Comparison of ENCODE assay signal across 22 cellular contexts in genomic region chr4:183333202-183333601, GRCh38. TPM values are rescaled to one million over a fixed set of nuclear protein-coding genes. Genes with fewer than 3 reads are reported as not detected.
"Had no signal": no experiment of that assay in that cellular context is flagged by ENCODE, and none has a peak within 500 bp of the region (broad histone marks: within the 10 kb centered on the region; RNA-seq: fewer than 3 reads in every experiment).

No MANE protein-coding gene starts in this region.

- H3K4me1 Mint-ChIP-seq: activated B cell treated with CpG ODN at 0.5 μM for 24 hours, brain had no signal

- H3K4me3 Mint-ChIP-seq: activated B cell treated with CpG ODN at 0.5 μM for 24 hours; activated CD4-positive, alpha-beta memory T cell treated with anti-CD3 and anti-CD28 coated beads for 36 hours; activated CD4-positive, alpha-beta T cell treated with anti-CD3 and anti-CD28 coated beads, Interleukin-2, amount 10 ng/mL, durations not matched to agents 24 days and 14 days; activated naive CD8-positive, alpha-beta T cell treated with anti-CD3 and anti-CD28 coated beads, Interleukin-2, amount 50 U/mL, for 24 hours; activated T-cell treated with anti-CD3 and anti-CD28 coated beads, Interleukin-2, amount 50 U/mL, for 4 hours; brain; T-helper 17 cell had no signal

- H3K27ac ChIP-seq: cardiac muscle cell, PC-9 had no signal

- H3K27me3 ChIP-seq: cardiac muscle cell had no signal

- H3K9me3 Mint-ChIP-seq: activated B cell treated with CpG ODN at 0.5 μM for 24 hours; activated CD4-positive, alpha-beta T cell treated with anti-CD3 and anti-CD28 coated beads, Interleukin-2, amount 10 ng/mL, durations not matched to agents 24 days and 14 days; activated naive CD4-positive, alpha-beta T cell treated with anti-CD3 and anti-CD28 coated beads, Interleukin-2, amount 50 U/mL, for 72 hours; activated naive CD8-positive, alpha-beta T cell treated with anti-CD3 and anti-CD28 coated beads, Interleukin-2, amount 50 U/mL, for 24 hours; activated T-cell treated with anti-CD3 and anti-CD28 coated beads, Interleukin-2, amount 50 U/mL, for 4 hours had no signal

- ATAC-seq: activated naive CD4-positive, alpha-beta T cell treated with anti-CD3 and anti-CD28 coated beads, Interleukin-2, amount 50 U/mL, for 72 hours; activated naive CD8-positive, alpha-beta T cell treated with anti-CD3 and anti-CD28 coated beads, Interleukin-2, amount 50 U/mL, for 24 hours; activated T-cell treated with anti-CD3 and anti-CD28 coated beads, Interleukin-2, amount 50 U/mL, for 4 hours; T-helper 17 cell had no signal

- H3K4me2 ChIP-seq: PC-9 had no signal

- H3K36me3 Mint-ChIP-seq: activated CD4-positive, alpha-beta memory T cell treated with anti-CD3 and anti-CD28 coated beads for 36 hours; activated naive CD4-positive, alpha-beta T cell treated with anti-CD3 and anti-CD28 coated beads, Interleukin-2, amount 50 U/mL, for 72 hours; brain had no signal

- H3K27ac Mint-ChIP-seq: activated B cell treated with CpG ODN at 0.5 μM for 24 hours; activated CD4-positive, alpha-beta memory T cell treated with anti-CD3 and anti-CD28 coated beads for 36 hours; activated CD4-positive, alpha-beta T cell treated with anti-CD3 and anti-CD28 coated beads, Interleukin-2, amount 10 ng/mL, durations not matched to agents 24 days and 14 days; activated naive CD4-positive, alpha-beta T cell treated with anti-CD3 and anti-CD28 coated beads, Interleukin-2, amount 50 U/mL, for 72 hours; activated naive CD8-positive, alpha-beta T cell treated with anti-CD3 and anti-CD28 coated beads, Interleukin-2, amount 50 U/mL, for 24 hours; brain; T-helper 17 cell had no signal

- H3K4me3 ChIP-seq: cardiac muscle cell, PC-9 had no signal

- H2AFZ ChIP-seq: PC-9 had no signal

- H3K36me3 ChIP-seq: cardiac muscle cell had no signal

- FAIRE-seq: astrocyte had no signal

- DNase-seq: activated B cell treated with CpG ODN at 0.5 μM for 24 hours; activated CD4-positive, alpha-beta memory T cell treated with anti-CD3 and anti-CD28 coated beads for 36 hours; activated CD4-positive, alpha-beta T cell treated with anti-CD3 and anti-CD28 coated beads for 1 hour; activated CD4-positive, alpha-beta T cell treated with anti-CD3 and anti-CD28 coated beads, Interleukin-2, amount 10 ng/mL, durations not matched to agents 24 days and 14 days; activated effector memory CD4-positive, alpha-beta T cell treated with anti-CD3 and anti-CD28 coated beads, Interleukin-2, amount 50 U/mL, for 16 hours; activated naive CD4-positive, alpha-beta T cell treated with Interleukin-2 at 50 U/mL for 16 hours; activated naive CD8-positive, alpha-beta T cell treated with anti-CD3 and anti-CD28 coated beads, Interleukin-2, amount 50 U/mL, for 24 hours; activated T-cell treated with anti-CD3 and anti-CD28 coated beads, Interleukin-2, amount 50 U/mL, for 4 hours; amniotic stem cell; Kasumi-1; NCI-H1105 treated with DMSO at 0.1 percent for 48 hours; NCI-H1436 treated with DMSO at 0.1 percent for 48 hours; NCI-H187; NCI-H524; PC-9; SIG-M5; T-helper 17 cell; T-helper 9 cell had no signal

RNA-seq across cellular contexts. Expression of gene CLDN24, which starts 11.0 kb away (rescaled TPM):
- total RNA-seq: activated B cell treated with CpG ODN at 0.5 μM for 24 hours; activated CD4-positive, alpha-beta memory T cell treated with anti-CD3 and anti-CD28 coated beads for 36 hours; activated CD4-positive, alpha-beta T cell treated with anti-CD3 and anti-CD28 coated beads, Interleukin-2, amount 10 ng/mL, durations not matched to agents 24 days and 14 days; activated naive CD4-positive, alpha-beta T cell treated with anti-CD3 and anti-CD28 coated beads, Interleukin-2, amount 50 U/mL, for 72 hours; activated T-cell treated with anti-CD3 and anti-CD28 coated beads, Interleukin-2, amount 50 U/mL, for 4 hours; astrocyte; cardiac muscle cell; PC-9; T-helper 17 cell had no signal

RNA-seq across cellular contexts. Expression of gene CLDN22, which starts 13.1 kb away (rescaled TPM):
- total RNA-seq: activated B cell treated with CpG ODN at 0.5 μM for 24 hours; activated CD4-positive, alpha-beta memory T cell treated with anti-CD3 and anti-CD28 coated beads for 36 hours; activated CD4-positive, alpha-beta T cell treated with anti-CD3 and anti-CD28 coated beads, Interleukin-2, amount 10 ng/mL, durations not matched to agents 24 days and 14 days; activated naive CD4-positive, alpha-beta T cell treated with anti-CD3 and anti-CD28 coated beads, Interleukin-2, amount 50 U/mL, for 72 hours; activated T-cell treated with anti-CD3 and anti-CD28 coated beads, Interleukin-2, amount 50 U/mL, for 4 hours; astrocyte; cardiac muscle cell; PC-9; T-helper 17 cell had no signal
